In genomic region chr2:240916571-240917008, GRCh38 we compare ENCODE assay signal across 9 cellular contexts. TPM values are rescaled to one million over a fixed set of nuclear protein-coding genes. Genes with fewer than 3 reads are reported as not detected.
A peak's percentile ranks its signal among the peaks of the same experiment; 100 is the strongest.
DNase-seq lines count a peak whose midpoint lies in the region; ATAC-seq and TF ChIP-seq lines count a peak whose summit lies in the region.
"Had no signal": no experiment of that assay in that cellular context is flagged by ENCODE, and none has a peak within 500 bp of the region (broad histone marks: within the 10 kb centered on the region; RNA-seq: fewer than 3 reads in every experiment).

No MANE protein-coding gene starts in this region.

- no peak for ATAC-seq in GM21381 (IDR thresholded peaks at IDR 0.05; ENCODE audit: unreplicated experiment)

- peaks cover 0 to 17% (median 5%) of the 10 kb centered on the region in 4 donors for H3K4me1 ChIP-seq in transverse colon

- H3K36me3 ChIP-seq in transverse colon: no peaks in the 10 kb centered on the region

- peaks cover 27% of the 10 kb centered on the region for H3K27me3 ChIP-seq in transverse colon

- no peak for TF ChIP-seq POLR2A in transverse colon (IDR thresholded peaks at IDR 0.05)

- H3K27ac ChIP-seq in transverse colon: peak overlapping the region in 3 of 4 donors; percentile 14 to 46 (median 21)

- DNase-seq in NCI-H1436 (lab: John Stamatoyannopoulos, UW): peak; percentile 38
- DNase-seq in NCI-H1436 treated with DMSO at 0.1 percent for 48 hours (lab: John Stamatoyannopoulos, UW): no peak
- peak; percentile 84 for DNase-seq in astrocyte of the hippocampus (ENCODE audit: low read depth, low spot score)
- DNase-seq in iPS-NIHi7 (ENCODE audit: extremely low spot score): peak; percentile 83
- no peak for DNase-seq in transverse colon
- DNase-seq in HEK293T (ENCODE audit: extremely low spot score): no peak
- DNase-seq in kidney glomerular epithelial cell (lab: John Stamatoyannopoulos, UW): no peak

- CTCF ChIA-PET in HEK293T (lab: Yijun Ruan, JAX): no interaction called here

- POLR2A ChIA-PET in HEK293T (lab: Yijun Ruan, JAX): no interaction called here

- WGBS in transverse colon (ENCODE audit: low coverage in 1 of 2), 2 donors: 60% methylated on average over 1 of the region's 24 CpGs; no CpG with 5 or more reads in 1 of the 2 donors

- no peak for TF ChIP-seq CTCF in transverse colon (IDR thresholded peaks at IDR 0.05)

- in situ Hi-C loops in transverse colon (cut with MboI; ENCODE audit: low pct_ligation_motif_present in 1 of 4, low pct_unique_long_range_greater_than_20kb in 1 of 4, low sequenced_read_pairs in 3 of 4): no loop called here

- intact Hi-C loops in transverse colon (cut with DNase I; ENCODE audit: low total_unique reads): no loop called here

- no peak for TF ChIP-seq EP300 in transverse colon (IDR thresholded peaks at IDR 0.05; ENCODE audit: low read depth)

- no peaks in the 10 kb centered on the region for H3K9me3 ChIP-seq in transverse colon

- peak overlapping the region in 1 of 4 donors; percentile 4 for H3K4me3 ChIP-seq in transverse colon

TF ChIP-seq in HEK293T, 16 proteins besides CTCF, POLR2A, EP300 and RAD21:
- TF ChIP-seq HDGF (IDR thresholded peaks at IDR 0.05; ENCODE audit: borderline replicate concordance): no peak
- no peak for TF ChIP-seq FOXM1 (IDR thresholded peaks at IDR 0.05; ENCODE audit: borderline replicate concordance)
- no peak for TF ChIP-seq NFRKB (IDR thresholded peaks at IDR 0.05)
- no peak for TF ChIP-seq L3MBTL2 (conservative IDR thresholded peaks at IDR 0.05)
- no peak for TF ChIP-seq PKNOX1 (IDR thresholded peaks at IDR 0.05)
- no peak for TF ChIP-seq ZNF384 (IDR thresholded peaks at IDR 0.05)
- no peak for TF ChIP-seq LEF1 (IDR thresholded peaks at IDR 0.05; ENCODE audit: borderline replicate concordance)
- no peak for TF ChIP-seq SUZ12 (IDR thresholded peaks at IDR 0.05)
- no peak for TF ChIP-seq ARNT (IDR thresholded peaks at IDR 0.05)
- TF ChIP-seq BHLHE40 (IDR thresholded peaks at IDR 0.05; ENCODE audit: borderline replicate concordance): no peak
- TF ChIP-seq FOXK2 (IDR thresholded peaks at IDR 0.05): no peak
- no peak for TF ChIP-seq TARDBP (IDR thresholded peaks at IDR 0.05)
TF ChIP-seq in HEK293T: peak in this region for 0.

RNA-seq across cellular contexts. Expression of gene CROCC2, which starts 10.5 kb away (rescaled TPM):
- not detected for total RNA-seq in transverse colon
- total RNA-seq: A172 had no signal

RNA-seq across cellular contexts. Expression of gene MAB21L4, which starts 20.6 kb away (rescaled TPM):
- 10 to 100 TPM in 1 of 4 donors, 1 to 10 TPM in 2, not detected in 1; 4.9 to 11.6 (median 9.8) TPM for total RNA-seq in transverse colon
- total RNA-seq: A172 had no signal

RNA-seq across cellular contexts. Expression of gene AGXT, which starts 48.0 kb away (rescaled TPM):
- total RNA-seq in transverse colon: 1 to 10 TPM in 1 of 4 donors, under 1 TPM in 2, not detected in 1; 0.32 to 2.2 (median 0.82) TPM
- total RNA-seq: A172 had no signal

Comparison
In these comparisons a context has a peak if more than half of its experiments do, and no peak if none do; other contexts are left out.
1. DNase-seq: peak in NCI-H1436 (single experiment), astrocyte of the hippocampus (single experiment) and iPS-NIHi7 (single experiment); none in NCI-H1436 treated with DMSO at 0.1 percent for 48 hours (single experiment), transverse colon (single experiment), HEK293T (single experiment) and kidney glomerular epithelial cell (single experiment).